In the genomic region with DNA sequence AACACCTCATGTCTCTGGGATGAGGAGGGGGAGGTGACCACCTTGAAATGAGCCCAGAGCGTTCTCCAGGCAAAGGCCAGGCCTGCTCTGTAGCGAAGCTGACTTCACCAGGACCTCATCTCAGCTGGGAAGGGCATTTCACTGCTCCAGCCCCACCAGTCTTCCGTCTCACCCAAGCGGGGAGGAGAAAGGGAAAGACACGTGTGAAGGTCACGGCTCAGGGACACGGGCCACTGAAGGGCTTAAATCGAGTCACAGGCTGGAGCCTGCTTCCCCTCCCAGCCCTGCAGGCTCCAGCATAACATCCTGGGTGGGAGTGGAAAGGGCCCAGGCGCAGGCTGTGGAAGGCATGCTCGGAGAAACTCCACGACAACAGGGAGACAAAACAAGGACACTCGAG, we compare ENCODE assay signal across 20 cellular contexts. TPM values are rescaled to one million over a fixed set of nuclear protein-coding genes. Genes with fewer than 3 reads are reported as not detected.
DNase-seq lines count a peak whose midpoint lies in the region; ATAC-seq and TF ChIP-seq lines count a peak whose summit lies in the region.
"Had no signal": no experiment of that assay in that cellular context is flagged by ENCODE, and none has a peak within 500 bp of the region (broad histone marks: within the 10 kb centered on the region; RNA-seq: fewer than 3 reads in every experiment).

No MANE protein-coding gene starts in this region.

- no peaks in the 10 kb centered on the region for H3K27me3 Mint-ChIP-seq in activated T-helper 1 cell treated with anti-CD3 and anti-CD28 coated beads, Interleukin-12 subunit alpha, Interleukin-12 subunit beta, Interleukin-2, Interleukin-4 antibody, amounts not matched to agents 30 ng/mL and 10 ng/mL and 1 ng/mL, durations not matched to agents 14 hours and 24 hours and 36 hours (ENCODE audit: insufficient read depth)
- H3K27me3 Mint-ChIP-seq: activated naive CD4-positive, alpha-beta T cell treated with anti-CD3 and anti-CD28 coated beads, Interleukin-2, amount 50 U/mL, for 24 hours; brain had no signal

- TF ChIP-seq CTCF in heart right ventricle (IDR thresholded peaks at IDR 0.05) (no peak), parathyroid adenoma (IDR thresholded peaks at IDR 0.05) (no peak)

- H3K4me3 ChIP-seq in heart right ventricle (no peak overlapping the region), right cardiac atrium (ENCODE audit: low read length) (no peak overlapping the region), parathyroid adenoma (ENCODE audit: low read depth, low read length) (no peak overlapping the region)
- H3K4me3 ChIP-seq: lower lobe of right lung, SJSA1, stomach, upper lobe of left lung had no signal

- H3K79me2 ChIP-seq in parathyroid adenoma, result peaks cover 60% of the 10 kb centered on the region

- 69 to 72% methylated on average over 12 of the region's 12 CpGs for WGBS in heart right ventricle, 2 donors
- 74% methylated on average over 12 of the region's 12 CpGs for WGBS in right cardiac atrium

- no peak overlapping the region for H2AFZ ChIP-seq in parathyroid adenoma

- peaks cover 31% of the 10 kb centered on the region for H3K36me3 Mint-ChIP-seq in activated T-helper 1 cell treated with anti-CD3 and anti-CD28 coated beads, Interleukin-12 subunit alpha, Interleukin-12 subunit beta, Interleukin-2, Interleukin-4 antibody, amounts not matched to agents 30 ng/mL and 10 ng/mL and 1 ng/mL, durations not matched to agents 14 hours and 24 hours and 36 hours (ENCODE audit: low read depth)

- H3K4me2 ChIP-seq in parathyroid adenoma (ENCODE audit: low read length), result peak overlapping the region; percentile 19

- H3K4me3 Mint-ChIP-seq in activated T-helper 1 cell treated with anti-CD3 and anti-CD28 coated beads, Interleukin-12 subunit alpha, Interleukin-12 subunit beta, Interleukin-2, Interleukin-4 antibody, amounts not matched to agents 30 ng/mL and 10 ng/mL and 1 ng/mL, durations not matched to agents 14 hours and 24 hours and 36 hours, result no peak overlapping the region
- H3K4me3 Mint-ChIP-seq: brain had no signal

- no peak overlapping the region for H3K9ac ChIP-seq in parathyroid adenoma

- no peaks in the 10 kb centered on the region for H3K9me3 ChIP-seq in heart right ventricle
- no peaks in the 10 kb centered on the region for H3K9me3 ChIP-seq in right cardiac atrium (ENCODE audit: control insufficient read depth, low read length)
- H3K9me3 ChIP-seq in KOPT-K1 (ENCODE audit: insufficient read depth, low read length, poor library complexity, severe bottlenecking), result no peaks in the 10 kb centered on the region
- H3K9me3 ChIP-seq in parathyroid adenoma (ENCODE audit: control insufficient read depth, low read length), result no peaks in the 10 kb centered on the region
- H3K9me3 ChIP-seq: lower lobe of right lung, SJSA1, stomach, upper lobe of left lung had no signal

- peaks cover 0 to 6% (median 0%) of the 10 kb centered on the region in 9 donors for H3K36me3 ChIP-seq in heart right ventricle
- peaks cover 26% of the 10 kb centered on the region; the same call in 1 of the 2 replicates for H3K36me3 ChIP-seq in KOPT-K1 (ENCODE audit: insufficient read depth, low read length)
- no peaks in the 10 kb centered on the region for H3K36me3 ChIP-seq in parathyroid adenoma (ENCODE audit: control insufficient read depth, insufficient read depth, low read length)

- peaks cover 36% of the 10 kb centered on the region for H3K4me1 Mint-ChIP-seq in activated T-helper 1 cell treated with anti-CD3 and anti-CD28 coated beads, Interleukin-12 subunit alpha, Interleukin-12 subunit beta, Interleukin-2, Interleukin-4 antibody, amounts not matched to agents 30 ng/mL and 10 ng/mL and 1 ng/mL, durations not matched to agents 14 hours and 24 hours and 36 hours (ENCODE audit: low read depth)

- peaks cover 6% of the 10 kb centered on the region for H3K9me3 Mint-ChIP-seq in activated T-helper 1 cell treated with anti-CD3 and anti-CD28 coated beads, Interleukin-12 subunit alpha, Interleukin-12 subunit beta, Interleukin-2, Interleukin-4 antibody, amounts not matched to agents 30 ng/mL and 10 ng/mL and 1 ng/mL, durations not matched to agents 14 hours and 24 hours and 36 hours
- H3K9me3 Mint-ChIP-seq: immature natural killer cell had no signal

- DNase-seq in heart right ventricle (no peak), right cardiac atrium (no peak), CD1c-positive myeloid dendritic cell (ENCODE audit: extremely low spot score) (no peak), substantia nigra (lab: John Stamatoyannopoulos, UW) (no peak)
- no peak for DNase-seq in activated T-helper 1 cell treated with anti-CD3 and anti-CD28 coated beads, Interleukin-12 subunit alpha, Interleukin-12 subunit beta, Interleukin-2, Interleukin-4 antibody, amounts not matched to agents 30 ng/mL and 10 ng/mL and 1 ng/mL, durations not matched to agents 14 hours and 24 hours and 36 hours (ENCODE audit: low spot score)
- DNase-seq: activated CD4-positive, CD25-positive, alpha-beta regulatory T cell; immature natural killer cell; lower lobe of right lung; NCI-H1436 treated with DMSO at 0.1 percent for 48 hours; NCI-H2171; NCI-H69; OCI-M1; stomach; upper lobe of left lung had no signal

- H3K27ac Mint-ChIP-seq in activated T-helper 1 cell treated with anti-CD3 and anti-CD28 coated beads, Interleukin-12 subunit alpha, Interleukin-12 subunit beta, Interleukin-2, Interleukin-4 antibody, amounts not matched to agents 30 ng/mL and 10 ng/mL and 1 ng/mL, durations not matched to agents 14 hours and 24 hours and 36 hours, result peak overlapping the region; percentile 83

- ATAC-seq in heart right ventricle, result peak in 2 of 8 donors; percentile 11 to 29
- no peak for ATAC-seq in right cardiac atrium
- ATAC-seq in HG03520 (IDR thresholded peaks at IDR 0.05; ENCODE audit: unreplicated experiment), result no peak
- ATAC-seq: lower lobe of right lung had no signal

- intact Hi-C loops in heart right ventricle (cut with DNase I) (loop anchor here in 3 of 10 donors (5.0 to 10.0 kb wide), 3 partner anchors 112 to 264 kb away; partner anchors contain the start of genes STK25 (in 3 of the 3) and FARP2 (in 1 of the 3)), right cardiac atrium (cut with DNase I) (no loop called here)
- intact Hi-C loops in activated T-helper 1 cell treated with anti-CD3 and anti-CD28 coated beads, Interleukin-12 subunit alpha, Interleukin-12 subunit beta, Interleukin-2, Interleukin-4 antibody, amounts not matched to agents 30 ng/mL and 10 ng/mL and 1 ng/mL, durations not matched to agents 14 hours and 24 hours and 36 hours (cut with micrococcal nuclease), result loop anchor here (10.0 kb wide), 1 partner anchor 1054 kb away; the partner anchor contains the start of genes DUSP28 and RNPEPL1

- peak overlapping the region in 9 of 10 donors; percentile 61 to 89 (median 79) for H3K27ac ChIP-seq in heart right ventricle
- no peak overlapping the region for H3K27ac ChIP-seq in right cardiac atrium (ENCODE audit: low read length)
- peak overlapping the region; percentile 26 for H3K27ac ChIP-seq in KOPT-K1 (ENCODE audit: low read depth, low read length, poor library complexity, severe bottlenecking)
- no peak overlapping the region for H3K27ac ChIP-seq in parathyroid adenoma
- H3K27ac ChIP-seq in substantia nigra (ENCODE audit: low read depth, low read length, poor library complexity, severe bottlenecking), result no peak overlapping the region
- H3K27ac ChIP-seq: SJSA1 had no signal

- no peaks in the 10 kb centered on the region for H3K27me3 ChIP-seq in heart right ventricle
- H3K27me3 ChIP-seq in right cardiac atrium (ENCODE audit: control insufficient read depth, insufficient read depth), result no peaks in the 10 kb centered on the region
- no peaks in the 10 kb centered on the region for H3K27me3 ChIP-seq in parathyroid adenoma (ENCODE audit: control insufficient read depth, insufficient read depth, low read length)
- H3K27me3 ChIP-seq: SJSA1, stomach, upper lobe of left lung had no signal

- H3K4me1 ChIP-seq in heart right ventricle, result peaks cover 4 to 42% (median 33%) of the 10 kb centered on the region in 9 donors
- H3K4me1 ChIP-seq in right cardiac atrium (ENCODE audit: control insufficient read depth, insufficient read depth, low read length), result peaks cover 10% of the 10 kb centered on the region
- H3K4me1 ChIP-seq in parathyroid adenoma, result peaks cover 13% of the 10 kb centered on the region
- H3K4me1 ChIP-seq: SJSA1 had no signal

RNA-seq across cellular contexts. Expression of gene THAP4, which starts 18.1 kb away (rescaled TPM):
- 100 to 1,000 TPM in 1 of 10 donors, 10 to 100 TPM in 9; 68.7 to 101 (median 75.4) TPM for total RNA-seq in heart right ventricle
- polyA plus RNA-seq in heart right ventricle, result 10 to 100 TPM; 80.7 to 92.5 TPM
- 100 to 1,000 TPM in 1 of 4 donors, 10 to 100 TPM in 3; 74.2 to 103 (median 90.3) TPM for total RNA-seq in right cardiac atrium
- 126 TPM for polyA plus RNA-seq in right cardiac atrium
- 53.1 and 58.5 TPM in 2 replicates for total RNA-seq in activated T-helper 1 cell treated with anti-CD3 and anti-CD28 coated beads, Interleukin-12 subunit alpha, Interleukin-12 subunit beta, Interleukin-2, Interleukin-4 antibody, amounts not matched to agents 30 ng/mL and 10 ng/mL and 1 ng/mL, durations not matched to agents 14 hours and 24 hours and 36 hours

RNA-seq across cellular contexts. Expression of gene ATG4B, which starts 18.7 kb away (rescaled TPM):
- total RNA-seq in heart right ventricle (10 to 100 TPM; 34.7 to 52.1 (median 41.2) TPM), right cardiac atrium (10 to 100 TPM; 46.5 to 53.8 (median 47.5) TPM)
- polyA plus RNA-seq in heart right ventricle (10 to 100 TPM; 51.1 to 55.7 TPM), right cardiac atrium (40.3 TPM)
- 116 and 126 TPM in 2 replicates for total RNA-seq in activated T-helper 1 cell treated with anti-CD3 and anti-CD28 coated beads, Interleukin-12 subunit alpha, Interleukin-12 subunit beta, Interleukin-2, Interleukin-4 antibody, amounts not matched to agents 30 ng/mL and 10 ng/mL and 1 ng/mL, durations not matched to agents 14 hours and 24 hours and 36 hours

Comparison
In these comparisons a context has a peak if more than half of its experiments do, and no peak if none do; other contexts are left out.
1. H3K27ac ChIP-seq: peak in heart right ventricle (9 of 10) and KOPT-K1 (single experiment); none in right cardiac atrium (single experiment), parathyroid adenoma (single experiment) and substantia nigra (single experiment).